ENCODE assay signal across 23 cellular contexts in the genomic region with DNA sequence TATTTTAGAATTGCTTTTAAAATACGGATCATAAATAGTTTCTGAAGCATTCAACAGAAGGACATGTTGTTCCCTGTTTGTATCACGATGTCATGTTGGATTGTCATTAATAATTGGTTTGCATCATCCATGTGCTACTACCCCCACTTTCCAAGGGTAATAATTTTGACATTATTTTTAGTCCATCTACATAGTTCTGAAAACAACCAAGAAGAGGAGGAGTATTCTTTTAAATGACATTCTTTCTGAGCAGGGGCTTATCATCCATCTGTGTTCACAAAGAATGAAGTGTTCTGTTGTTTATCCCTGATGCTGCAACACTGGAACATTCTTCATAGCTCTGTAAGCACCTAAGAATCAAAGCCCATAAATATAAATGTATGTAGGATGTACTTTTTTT.
"Had no signal": no experiment of that assay in that cellular context is flagged by ENCODE, and none has a peak within 500 bp of the region (broad histone marks: within the 10 kb centered on the region; RNA-seq: fewer than 3 reads in every experiment).

No MANE protein-coding gene starts in this region.

- H3K27me3 ChIP-seq: esophagus squamous epithelium, foreskin keratinocyte, left lung, neural progenitor cell, sigmoid colon had no signal

- H3K9ac ChIP-seq: neural progenitor cell had no signal

- ATAC-seq: activated T-cell treated with anti-CD3 and anti-CD28 coated beads, Interleukin-2, amount 50 U/mL, for 72 hours; foreskin keratinocyte; left lung; naive thymus-derived CD4-positive, alpha-beta T cell; T-helper 17 cell had no signal

- H3K4me3 ChIP-seq: esophagus squamous epithelium, left lung, lung, neural progenitor cell, sigmoid colon, thoracic aorta had no signal

- H3K4me1 ChIP-seq: neural progenitor cell had no signal

- H3K27ac ChIP-seq: foreskin keratinocyte, left lung, neural progenitor cell, sigmoid colon, thoracic aorta had no signal

- DNase-seq: activated CD4-positive, alpha-beta memory T cell treated with anti-CD3 and anti-CD28 coated beads for 36 hours; activated CD4-positive, alpha-beta T cell treated with anti-CD3 and anti-CD28 coated beads for 48 hours; activated CD4-positive, CD25-positive, alpha-beta regulatory T cell; activated effector memory CD4-positive, alpha-beta T cell treated with Interleukin-2 at 50 U/mL for 16 hours; activated naive CD4-positive, alpha-beta T cell treated with anti-CD3 and anti-CD28 coated beads, Interleukin-2, amount 10 ng/mL, durations not matched to agents 7 days and 5 days; activated T-cell treated with anti-CD3 and anti-CD28 coated beads, Interleukin-2, amount 50 U/mL, for 72 hours; aorta; dermis blood vessel endothelial cell; effector CD8-positive, alpha-beta T cell; esophagus squamous epithelium; foreskin keratinocyte; kidney glomerular epithelial cell; left lung; naive thymus-derived CD4-positive, alpha-beta T cell; retina; sigmoid colon; stimulated activated CD4-positive, alpha-beta T cell treated with anti-CD3 and anti-CD28 coated beads, Interleukin-2, amount 100 ng/mL, for 48 hours; stimulated activated naive CD4-positive, alpha-beta T cell; SW 1271; T-helper 17 cell had no signal

- H3K9me3 ChIP-seq: esophagus squamous epithelium, left lung, sigmoid colon, thoracic aorta had no signal

- H3K36me3 ChIP-seq: esophagus squamous epithelium, left lung, neural progenitor cell, sigmoid colon, thoracic aorta had no signal
